Comparison of ENCODE assay signal across 1 cellular context in genomic region chr13:97975851-97976550, GRCh38.
TF ChIP-seq lines count a peak whose summit lies in the region.

No MANE protein-coding gene starts in this region.

TF ChIP-seq in GM12878, 131 proteins besides CTCF, POLR2A, EP300 and RAD21 (continued from another document):
- TF ChIP-seq, protein P1, sequence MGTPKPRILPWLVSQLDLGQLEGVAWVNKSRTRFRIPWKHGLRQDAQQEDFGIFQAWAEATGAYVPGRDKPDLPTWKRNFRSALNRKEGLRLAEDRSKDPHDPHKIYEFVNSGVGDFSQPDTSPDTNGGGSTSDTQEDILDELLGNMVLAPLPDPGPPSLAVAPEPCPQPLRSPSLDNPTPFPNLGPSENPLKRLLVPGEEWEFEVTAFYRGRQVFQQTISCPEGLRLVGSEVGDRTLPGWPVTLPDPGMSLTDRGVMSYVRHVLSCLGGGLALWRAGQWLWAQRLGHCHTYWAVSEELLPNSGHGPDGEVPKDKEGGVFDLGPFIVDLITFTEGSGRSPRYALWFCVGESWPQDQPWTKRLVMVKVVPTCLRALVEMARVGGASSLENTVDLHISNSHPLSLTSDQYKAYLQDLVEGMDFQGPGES (IDR thresholded peaks at IDR 0.05): peak; percentile 37; the same call in 1 of the 2 replicates
- TF ChIP-seq NFXL1 (IDR thresholded peaks at IDR 0.05; ENCODE audit: borderline replicate concordance): no peak
- TF ChIP-seq E2F4 (IDR thresholded peaks at IDR 0.05; ENCODE audit: low read depth, low read length): peak; percentile 71
- no peak for TF ChIP-seq MAX (IDR thresholded peaks at IDR 0.05; ENCODE audit: low read depth, low read length)
- TF ChIP-seq RAD51 (IDR thresholded peaks at IDR 0.05): no peak
- TF ChIP-seq ZZZ3 (IDR thresholded peaks at IDR 0.05; ENCODE audit: control insufficient read depth, insufficient read length, low read depth): no peak
- TF ChIP-seq SREBF1 (IDR thresholded peaks at IDR 0.05; ENCODE audit: low read length): no peak
- no peak for TF ChIP-seq CHD4 (IDR thresholded peaks at IDR 0.05)
- peak; percentile 8; the same call in 1 of the 2 replicates for TF ChIP-seq RUNX3 (IDR thresholded peaks at IDR 0.05; ENCODE audit: low read length)
- peak; percentile 97 for TF ChIP-seq RB1 (IDR thresholded peaks at IDR 0.05; ENCODE audit: borderline replicate concordance)
- no peak for TF ChIP-seq SPI1 (IDR thresholded peaks at IDR 0.05; ENCODE audit: borderline replicate concordance, insufficient read depth, low read depth, low read length)
- TF ChIP-seq LARP7 (IDR thresholded peaks at IDR 0.05): peak; percentile 33
- TF ChIP-seq, protein P2, sequence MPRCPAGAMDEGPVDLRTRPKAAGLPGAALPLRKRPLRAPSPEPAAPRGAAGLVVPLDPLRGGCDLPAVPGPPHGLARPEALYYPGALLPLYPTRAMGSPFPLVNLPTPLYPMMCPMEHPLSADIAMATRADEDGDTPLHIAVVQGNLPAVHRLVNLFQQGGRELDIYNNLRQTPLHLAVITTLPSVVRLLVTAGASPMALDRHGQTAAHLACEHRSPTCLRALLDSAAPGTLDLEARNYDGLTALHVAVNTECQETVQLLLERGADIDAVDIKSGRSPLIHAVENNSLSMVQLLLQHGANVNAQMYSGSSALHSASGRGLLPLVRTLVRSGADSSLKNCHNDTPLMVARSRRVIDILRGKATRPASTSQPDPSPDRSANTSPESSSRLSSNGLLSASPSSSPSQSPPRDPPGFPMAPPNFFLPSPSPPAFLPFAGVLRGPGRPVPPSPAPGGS (IDR thresholded peaks at IDR 0.05; ENCODE audit: borderline replicate concordance, insufficient read depth, low read depth, low read length, poor library complexity, severe bottlenecking): peak; percentile 28
- peak in 1 of 2 experiments; percentile 39; a peak in 1 of 3 replicates for TF ChIP-seq EGR1 (IDR thresholded peaks at IDR 0.05; ENCODE audit: borderline replicate concordance in 1 of 2, low read depth in 2 of 2, low read length in 2 of 2)
- TF ChIP-seq ZNF24 (IDR thresholded peaks at IDR 0.05): 0 out of 2 replicates have a peak, but pooled peaks have one; percentile 60
- peak; percentile 32; the same call in 1 of the 2 replicates for TF ChIP-seq NRF1 (conservative IDR thresholded peaks at IDR 0.05; ENCODE audit: low read depth, low read length)
- TF ChIP-seq ZNF384 (IDR thresholded peaks at IDR 0.05; ENCODE audit: borderline replicate concordance, low read depth, low read length): no peak
- TF ChIP-seq SP1 (IDR thresholded peaks at IDR 0.05; ENCODE audit: low read depth, low read length): peak; percentile 49
- TF ChIP-seq MEF2B (IDR thresholded peaks at IDR 0.05; ENCODE audit: partially characterized antibody, poor library complexity, severe bottlenecking): no peak
- peak; percentile 79 for TF ChIP-seq POLR2AphosphoS5 (IDR thresholded peaks at IDR 0.05; ENCODE audit: low read length)
- TF ChIP-seq HDAC6 (IDR thresholded peaks at IDR 0.05; ENCODE audit: unreplicated experiment): no peak
- TF ChIP-seq PAX8 (IDR thresholded peaks at IDR 0.05): no peak
- TF ChIP-seq NBN (IDR thresholded peaks at IDR 0.05): peak; percentile 34; the same call in 1 of the 2 replicates
- TF ChIP-seq EZH2 (IDR thresholded peaks at IDR 0.05; ENCODE audit: borderline replicate concordance, control insufficient read depth, low read depth, low read length): no peak
- TF ChIP-seq BHLHE40 (IDR thresholded peaks at IDR 0.05; ENCODE audit: borderline replicate concordance in 1 of 2, low read depth in 2 of 2, low read length in 1 of 2): peak in 1 of 2 experiments; percentile 19; a peak in 1 of 4 replicates
- TF ChIP-seq HCFC1 (IDR thresholded peaks at IDR 0.05; ENCODE audit: low read length): no peak
- TF ChIP-seq DPF2 (IDR thresholded peaks at IDR 0.05): peak; percentile 11; the same call in 1 of the 2 replicates
- TF ChIP-seq PML (IDR thresholded peaks at IDR 0.05; ENCODE audit: low read length): peak; percentile 38; the same call in 1 of the 2 replicates
- TF ChIP-seq, protein P3, sequence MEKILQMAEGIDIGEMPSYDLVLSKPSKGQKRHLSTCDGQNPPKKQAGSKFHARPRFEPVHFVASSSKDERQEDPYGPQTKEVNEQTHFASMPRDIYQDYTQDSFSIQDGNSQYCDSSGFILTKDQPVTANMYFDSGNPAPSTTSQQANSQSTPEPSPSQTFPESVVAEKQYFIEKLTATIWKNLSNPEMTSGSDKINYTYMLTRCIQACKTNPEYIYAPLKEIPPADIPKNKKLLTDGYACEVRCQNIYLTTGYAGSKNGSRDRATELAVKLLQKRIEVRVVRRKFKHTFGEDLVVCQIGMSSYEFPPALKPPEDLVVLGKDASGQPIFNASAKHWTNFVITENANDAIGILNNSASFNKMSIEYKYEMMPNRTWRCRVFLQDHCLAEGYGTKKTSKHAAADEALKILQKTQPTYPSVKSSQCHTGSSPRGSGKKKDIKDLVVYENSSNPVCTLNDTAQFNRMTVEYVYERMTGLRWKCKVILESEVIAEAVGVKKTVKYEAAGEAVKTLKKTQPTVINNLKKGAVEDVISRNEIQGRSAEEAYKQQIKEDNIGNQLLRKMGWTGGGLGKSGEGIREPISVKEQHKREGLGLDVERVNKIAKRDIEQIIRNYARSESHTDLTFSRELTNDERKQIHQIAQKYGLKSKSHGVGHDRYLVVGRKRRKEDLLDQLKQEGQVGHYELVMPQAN (conservative IDR thresholded peaks at IDR 0.05): peak; percentile 64
- TF ChIP-seq NR2C1 (IDR thresholded peaks at IDR 0.05): peak; percentile 89
- TF ChIP-seq YY1 (IDR thresholded peaks at IDR 0.05; ENCODE audit: low read depth, low read length): no peak
- TF ChIP-seq KLF5 (IDR thresholded peaks at IDR 0.05; ENCODE audit: partially characterized antibody): no peak
- peak; percentile 39; the same call in 1 of the 3 replicates for TF ChIP-seq POU2F2 (IDR thresholded peaks at IDR 0.05; ENCODE audit: borderline replicate concordance, low read depth, low read length)
- TF ChIP-seq, protein P4, sequence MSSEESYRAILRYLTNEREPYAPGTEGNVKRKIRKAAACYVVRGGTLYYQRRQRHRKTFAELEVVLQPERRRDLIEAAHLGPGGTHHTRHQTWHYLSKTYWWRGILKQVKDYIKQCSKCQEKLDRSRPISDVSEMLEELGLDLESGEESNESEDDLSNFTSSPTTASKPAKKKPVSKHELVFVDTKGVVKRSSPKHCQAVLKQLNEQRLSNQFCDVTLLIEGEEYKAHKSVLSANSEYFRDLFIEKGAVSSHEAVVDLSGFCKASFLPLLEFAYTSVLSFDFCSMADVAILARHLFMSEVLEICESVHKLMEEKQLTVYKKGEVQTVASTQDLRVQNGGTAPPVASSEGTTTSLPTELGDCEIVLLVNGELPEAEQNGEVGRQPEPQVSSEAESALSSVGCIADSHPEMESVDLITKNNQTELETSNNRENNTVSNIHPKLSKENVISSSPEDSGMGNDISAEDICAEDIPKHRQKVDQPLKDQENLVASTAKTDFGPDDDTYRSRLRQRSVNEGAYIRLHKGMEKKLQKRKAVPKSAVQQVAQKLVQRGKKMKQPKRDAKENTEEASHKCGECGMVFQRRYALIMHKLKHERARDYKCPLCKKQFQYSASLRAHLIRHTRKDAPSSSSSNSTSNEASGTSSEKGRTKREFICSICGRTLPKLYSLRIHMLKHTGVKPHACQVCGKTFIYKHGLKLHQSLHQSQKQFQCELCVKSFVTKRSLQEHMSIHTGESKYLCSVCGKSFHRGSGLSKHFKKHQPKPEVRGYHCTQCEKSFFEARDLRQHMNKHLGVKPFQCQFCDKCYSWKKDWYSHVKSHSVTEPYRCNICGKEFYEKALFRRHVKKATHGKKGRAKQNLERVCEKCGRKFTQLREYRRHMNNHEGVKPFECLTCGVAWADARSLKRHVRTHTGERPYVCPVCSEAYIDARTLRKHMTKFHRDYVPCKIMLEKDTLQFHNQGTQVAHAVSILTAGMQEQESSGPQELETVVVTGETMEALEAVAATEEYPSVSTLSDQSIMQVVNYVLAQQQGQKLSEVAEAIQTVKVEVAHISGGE (CRISPR knock-in tag; IDR thresholded peaks at IDR 0.05): no peak
- TF ChIP-seq SIX5 (IDR thresholded peaks at IDR 0.05; ENCODE audit: low read depth, low read length, severe bottlenecking): no peak
- no peak for TF ChIP-seq SKIL (IDR thresholded peaks at IDR 0.05; ENCODE audit: low read depth, poor library complexity, severe bottlenecking)
- TF ChIP-seq BACH1 (IDR thresholded peaks at IDR 0.05; ENCODE audit: borderline replicate concordance): peak; percentile 79
- TF ChIP-seq CHD2 (IDR thresholded peaks at IDR 0.05; ENCODE audit: borderline replicate concordance, low read depth, low read length): no peak
- TF ChIP-seq YBX1 (IDR thresholded peaks at IDR 0.05): no peak
- TF ChIP-seq ETV6 (conservative IDR thresholded peaks at IDR 0.05 in 1 of 2, IDR thresholded peaks at IDR 0.05 in 1 of 2; ENCODE audit: borderline replicate concordance in 1 of 2, low read depth in 1 of 2): no peak
- TF ChIP-seq ZBED1 (IDR thresholded peaks at IDR 0.05; ENCODE audit: borderline replicate concordance): no peak
- TF ChIP-seq TCF12 (IDR thresholded peaks at IDR 0.05; ENCODE audit: low read depth, low read length): no peak
- TF ChIP-seq ZSCAN29 (IDR thresholded peaks at IDR 0.05): no peak
- TF ChIP-seq CREB1 (IDR thresholded peaks at IDR 0.05; ENCODE audit: low read depth): peak; percentile 79
- TF ChIP-seq GATAD2B (conservative IDR thresholded peaks at IDR 0.05; ENCODE audit: low read depth): peak; percentile 77
- TF ChIP-seq ZNF687 (IDR thresholded peaks at IDR 0.05): peak; percentile 63; the same call in 1 of the 2 replicates
- no peak for TF ChIP-seq RCOR1 (conservative IDR thresholded peaks at IDR 0.05; ENCODE audit: low read depth, low read length)
TF ChIP-seq in GM12878: peak in this region for 29.
